18 cellular contexts compared by ENCODE assay signal in genomic region chr13:19596960-19597361, GRCh38. TPM values are rescaled to one million over a fixed set of nuclear protein-coding genes. Genes with fewer than 3 reads are reported as not detected.
DNase-seq lines count a peak whose midpoint lies in the region; ATAC-seq and TF ChIP-seq lines count a peak whose summit lies in the region.
"Had no signal": no experiment of that assay in that cellular context is flagged by ENCODE, and none has a peak within 500 bp of the region (broad histone marks: within the 10 kb centered on the region; RNA-seq: fewer than 3 reads in every experiment).

No MANE protein-coding gene starts in this region.

- 0 out of 2 replicates have a peak overlapping the region, but pooled peaks have one; percentile 6 for H3K4me2 ChIP-seq in SK-N-SH
- peak overlapping the region; percentile 11 for H3K4me2 ChIP-seq in skeletal muscle satellite cell (ENCODE audit: low read length)
- H3K4me2 ChIP-seq: smooth muscle cell had no signal

- no peaks in the 10 kb centered on the region for H3K27me3 ChIP-seq in SK-N-SH (ENCODE audit: insufficient read depth)
- H3K27me3 ChIP-seq in skeletal muscle satellite cell (ENCODE audit: control insufficient read depth, insufficient read depth, low read length), result no peaks in the 10 kb centered on the region
- peaks cover 0 to 20% (median 6%) of the 10 kb centered on the region in 9 donors for H3K27me3 ChIP-seq in heart left ventricle

- H4K20me1 ChIP-seq in SK-N-SH (ENCODE audit: insufficient read depth), result no peaks in the 10 kb centered on the region

- POLR2A ChIA-PET in SK-N-SH (lab: Yijun Ruan, JAX), result interaction anchor here (0.7 kb wide), 1 partner anchor 1555 kb away, joined by 5 read pairs; no protein-coding TSS in a partner anchor

- H3K36me3 ChIP-seq in SK-N-SH (replicated peaks in 1 of 2; ENCODE audit: control insufficient read depth in 1 of 2, insufficient read depth in 2 of 2, low read length in 1 of 2), result no peaks in the 10 kb centered on the region
- no peaks in the 10 kb centered on the region for H3K36me3 ChIP-seq in skeletal muscle satellite cell (ENCODE audit: insufficient read depth, low read length)
- no peaks in the 10 kb centered on the region for H3K36me3 ChIP-seq in heart left ventricle

- no peak for ATAC-seq in SK-N-SH treated with all-trans-retinoic acid at 6 μM for 48 hours
- no peak for ATAC-seq in HG03025 (IDR thresholded peaks at IDR 0.05; ENCODE audit: low FRiP score, unreplicated experiment)
- ATAC-seq in heart left ventricle, result no peak
- ATAC-seq: CD8-positive, alpha-beta T cell had no signal

- TF ChIP-seq RAD21 in SK-N-SH (IDR thresholded peaks at IDR 0.05; ENCODE audit: low read length), result no peak

- no peak for TF ChIP-seq EP300 in SK-N-SH (IDR thresholded peaks at IDR 0.05; ENCODE audit: borderline replicate concordance in 1 of 2, low read depth in 1 of 2, low read length in 1 of 2)

- H3K27ac ChIP-seq in SK-N-SH (ENCODE audit: low read depth in 2 of 2, low read length in 1 of 2) (no peak overlapping the region), heart left ventricle (no peak overlapping the region)

- H3K4me3 ChIP-seq in SK-N-SH (ENCODE audit: low read depth in 2 of 2, low read length in 1 of 2) (no peak overlapping the region), NB4 (ENCODE audit: low read depth, low read length) (no peak overlapping the region), choroid plexus epithelial cell (ENCODE audit: low read depth, low read length) (no peak overlapping the region), skeletal muscle satellite cell (ENCODE audit: low read length) (no peak overlapping the region), heart left ventricle (no peak overlapping the region)
- H3K4me3 ChIP-seq: smooth muscle cell had no signal

- no peaks in the 10 kb centered on the region for H3F3A ChIP-seq in SK-N-SH (replicated peaks; ENCODE audit: insufficient read depth)

- 70% methylated on average over 6 of the region's 6 CpGs for WGBS in SK-N-SH (ENCODE audit: low lambda C conversion rate)
- 80 to 86% (median 86%) methylated on average over 6 of the region's 6 CpGs for WGBS in heart left ventricle, 4 donors

- TF ChIP-seq POLR2A in NB4 (IDR thresholded peaks at IDR 0.05; ENCODE audit: extremely low read depth, insufficient read length) (no peak), heart left ventricle (IDR thresholded peaks at IDR 0.05) (no peak)

- no peak for TF ChIP-seq CTCF in SK-N-SH (IDR thresholded peaks at IDR 0.05)
- TF ChIP-seq CTCF in NB4 (IDR thresholded peaks at IDR 0.05; ENCODE audit: low read depth, low read length), result no peak
- no peak for TF ChIP-seq CTCF in choroid plexus epithelial cell (conservative IDR thresholded peaks at IDR 0.05; ENCODE audit: low read depth, low read length)
- no peak for TF ChIP-seq CTCF in heart left ventricle (IDR thresholded peaks at IDR 0.05)

- no peak overlapping the region for H2AFZ ChIP-seq in SK-N-SH (ENCODE audit: low read depth)

- CTCF ChIA-PET in SK-N-SH (lab: Yijun Ruan, JAX), result interaction anchor here (2.2 kb wide), 1 partner anchor 9 kb away, joined by 16 read pairs; no protein-coding TSS in a partner anchor

- H3K9me2 ChIP-seq in SK-N-SH, result no peaks in the 10 kb centered on the region

- peaks cover 4% of the 10 kb centered on the region; the same call in 1 of the 2 replicates for H3K79me2 ChIP-seq in SK-N-SH (ENCODE audit: insufficient read depth)

- H3K9ac ChIP-seq in SK-N-SH, result no peak overlapping the region
- H3K9ac ChIP-seq in skeletal muscle satellite cell (ENCODE audit: low read depth, low read length), result no peak overlapping the region

- H3K4me1 ChIP-seq in SK-N-SH (ENCODE audit: control insufficient read depth in 1 of 2, insufficient read depth in 2 of 2, low read depth in 1 of 2, low read length in 1 of 2) (no peaks in the 10 kb centered on the region; a peak in 1 of 4 replicates), skeletal muscle satellite cell (ENCODE audit: control insufficient read depth, insufficient read depth, low read length) (peaks cover 7% of the 10 kb centered on the region), heart left ventricle (peaks cover 0 to 5% (median 0%) of the 10 kb centered on the region in 12 donors)

- DNase-seq in SK-N-SH (no peak), NB4 (ENCODE audit: low read depth) (peak; percentile 71), choroid plexus epithelial cell (ENCODE audit: low read depth) (peak; percentile 64), heart left ventricle (no peak), NCI-H1105 (lab: John Stamatoyannopoulos, UW) (no peak)
- DNase-seq: 8988T; activated CD4-positive, alpha-beta T cell treated with anti-CD3 and anti-CD28 coated beads, Interleukin-2, amount 10 ng/mL, durations not matched to agents 24 days and 14 days; CD8-positive, alpha-beta T cell; NCI-H1105 treated with DMSO at 0.1 percent for 48 hours; nucleus accumbens had no signal

- H3K9me3 ChIP-seq in SK-N-SH (no peaks in the 10 kb centered on the region), skeletal muscle satellite cell (replicated peaks; ENCODE audit: low read length) (no peaks in the 10 kb centered on the region), heart left ventricle (no peaks in the 10 kb centered on the region)

- intact Hi-C loops in heart left ventricle (cut with DNase I), result no loop called here

TF ChIP-seq in SK-N-SH, 30 proteins besides CTCF, POLR2A, EP300 and RAD21:
- TF ChIP-seq PBX3 (IDR thresholded peaks at IDR 0.05) (no peak), RFX5 (IDR thresholded peaks at IDR 0.05; ENCODE audit: low read length) (no peak), FOSL2 (IDR thresholded peaks at IDR 0.05; ENCODE audit: borderline replicate concordance, low read depth) (peak; percentile 3; the same call in 1 of the 2 replicates)

TF ChIP-seq in SK-N-SH treated with all-trans-retinoic acid at 6 μM for 48 hours, 23 proteins besides CTCF, POLR2A, EP300 and RAD21:
- TF ChIP-seq CSDC2 (CRISPR knock-in tag; IDR thresholded peaks at IDR 0.05), result no peak
- TF ChIP-seq BACH2 (CRISPR knock-in tag; IDR thresholded peaks at IDR 0.05; ENCODE audit: borderline replicate concordance), result no peak
- TF ChIP-seq TSHZ2 (CRISPR knock-in tag; IDR thresholded peaks at IDR 0.05), result no peak
- TF ChIP-seq CREB5 (CRISPR knock-in tag; IDR thresholded peaks at IDR 0.05; ENCODE audit: low read depth), result no peak

RNA-seq across cellular contexts. Expression of gene TPTE2, which starts 35.6 kb away (rescaled TPM):
- polyA plus RNA-seq in SK-N-SH (2012; rRNA removed), result not detected in 2 replicates
- polyA plus RNA-seq in SK-N-SH (2012; cell fraction: cytosol; rRNA removed), result 0.03 TPM in 1 of 2 replicates, not detected in the other
- 0.11 TPM in 1 of 2 replicates, not detected in the other for polyA plus RNA-seq in SK-N-SH (2012; cell fraction: nucleus; rRNA removed)
- not detected in 2 replicates for total RNA-seq in skeletal muscle satellite cell (2012; rRNA removed)
- total RNA-seq in heart left ventricle, result not detected
- polyA plus RNA-seq in heart left ventricle, result not detected
- total RNA-seq: activated CD4-positive, alpha-beta T cell treated with anti-CD3 and anti-CD28 coated beads, Interleukin-2, amount 10 ng/mL, durations not matched to agents 24 days and 14 days; CD8-positive, alpha-beta T cell; H1; mononuclear cell; smooth muscle cell; T-helper 2 cell treated with Interferon-gamma antibody and Interleukin-4, amounts not matched to agents 100 ng/mL and 5 ng/mL, for 36 hours had no signal
- polyA plus RNA-seq: H1, keratinocyte had no signal

RNA-seq across cellular contexts. Expression of gene MPHOSPH8, which starts 36.5 kb away (rescaled TPM):
- polyA plus RNA-seq in SK-N-SH (2012; rRNA removed) (11.1 and 13.0 TPM in 2 replicates), heart left ventricle (10 to 100 TPM; 22.6 to 37.6 TPM)
- 11.1 and 14.2 TPM in 2 replicates for polyA plus RNA-seq in SK-N-SH (2012; cell fraction: cytosol; rRNA removed)
- 12.2 and 25.5 TPM in 2 replicates for polyA plus RNA-seq in SK-N-SH (2012; cell fraction: nucleus; rRNA removed)
- 7.9 and 8.1 TPM in 2 replicates for total RNA-seq in skeletal muscle satellite cell (2012; rRNA removed)
- 10 to 100 TPM; 15.2 to 39.3 (median 26.1) TPM for total RNA-seq in heart left ventricle

Comparison
In these comparisons a context has a peak if more than half of its experiments do, and no peak if none do; other contexts are left out.
1. DNase-seq: peak in NB4 (single experiment) and choroid plexus epithelial cell (single experiment); none in SK-N-SH (single experiment), heart left ventricle (0 of 5) and NCI-H1105 (single experiment).